11 cellular contexts compared by ENCODE assay signal in genomic region chr20:31596831-31597482, GRCh38. TPM values are rescaled to one million over a fixed set of nuclear protein-coding genes. Genes with fewer than 3 reads are reported as not detected.
DNase-seq lines count a peak whose midpoint lies in the region; TF ChIP-seq lines count a peak whose summit lies in the region.
"Had no signal": no experiment of that assay in that cellular context is flagged by ENCODE, and none has a peak within 500 bp of the region (broad histone marks: within the 10 kb centered on the region; RNA-seq: fewer than 3 reads in every experiment).

No MANE protein-coding gene starts in this region.

- peak overlapping the region; percentile 94 for H3K27ac Mint-ChIP-seq in HFFc6
- H3K27ac Mint-ChIP-seq in endodermal cell: peak overlapping the region; percentile 92
- H3K27ac Mint-ChIP-seq in T-helper 2 cell treated with Interferon-gamma antibody and Interleukin-4, amounts not matched to agents 5 μg/mL and 100 μg/mL, for 36 hours: no peak overlapping the region
- H3K27ac Mint-ChIP-seq in CD14-positive monocyte: no peak overlapping the region
- H3K27ac Mint-ChIP-seq: activated CD4-positive, alpha-beta T cell treated with anti-CD3 and anti-CD28 coated beads, Interleukin-2, amount 10 ng/mL, durations not matched to agents 24 days and 14 days; CD4-positive, alpha-beta T cell had no signal

- H3K4me3 ChIP-seq in AG04450 (ENCODE audit: low read depth, low read length): no peak overlapping the region
- H3K4me3 ChIP-seq in endodermal cell (ENCODE audit: low read length): no peak overlapping the region
- H3K4me3 ChIP-seq in parathyroid adenoma (ENCODE audit: low read depth, low read length): no peak overlapping the region

- H3K27me3 Mint-ChIP-seq in HFFc6 (ENCODE audit: insufficient read depth) (no peaks in the 10 kb centered on the region; the same call in 1 of the 2 replicates), endodermal cell (ENCODE audit: insufficient read depth) (no peaks in the 10 kb centered on the region), CD14-positive monocyte (ENCODE audit: low read depth in 3 of 3) (peaks cover 0 to 4% (median 2%) of the 10 kb centered on the region in 3 donors)
- no peaks in the 10 kb centered on the region for H3K27me3 Mint-ChIP-seq in T-helper 2 cell treated with Interferon-gamma antibody and Interleukin-4, amounts not matched to agents 5 μg/mL and 100 μg/mL, for 36 hours (ENCODE audit: low read depth)

- no peak for DNase-seq in AG04450 (ENCODE audit: low read depth, low spot score)
- DNase-seq in HFFc6: no peak
- DNase-seq in endodermal cell: peak; percentile 68
- DNase-seq in T-helper 2 cell treated with Interferon-gamma antibody and Interleukin-4, amounts not matched to agents 5 μg/mL and 100 μg/mL, for 36 hours (ENCODE audit: low spot score): no peak
- no peak for DNase-seq in CD14-positive monocyte (ENCODE audit: low spot score)
- DNase-seq in hypothalamus (lab: John Stamatoyannopoulos, UW): no peak
- DNase-seq in retina: no peak
- DNase-seq: activated CD4-positive, alpha-beta T cell treated with anti-CD3 and anti-CD28 coated beads, Interleukin-2, amount 10 ng/mL, durations not matched to agents 24 days and 14 days; CD4-positive, alpha-beta T cell; NCI-H187 treated with DMSO at 0.1 percent for 48 hours had no signal

- no peaks in the 10 kb centered on the region for H3K79me2 ChIP-seq in parathyroid adenoma

- H3K27ac ChIP-seq in AG04450 (ENCODE audit: low read depth, low read length) (peak overlapping the region; percentile 47), endodermal cell (ENCODE audit: low read depth, low read length) (no peak overlapping the region), parathyroid adenoma (peak overlapping the region; percentile 61)

- POLR2A ChIA-PET in AG04450 (lab: Yijun Ruan, JAX): interaction anchor here (1.8 to 3.1 kb wide), 2 partner anchors 10 to 24 kb away, joined by 22 to 43 read pairs; partner anchors contain the start of gene ID1

- intact Hi-C loops in CD14-positive monocyte (cut with micrococcal nuclease): no loop called here

- CTCF ChIA-PET in AG04450 (lab: Charles Lee): interaction anchor here (0.6 to 1.6 kb wide), 5 partner anchors 29 to 226 kb away, joined by 3 to 5 read pairs (median 4); no protein-coding TSS in a partner anchor

- WGBS in endodermal cell (ENCODE audit: insufficient coverage in 1 of 2, insufficient read length in 1 of 2), 2 experiments: 47 to 68% methylated on average over 3 to 4 of the region's 4 CpGs

- no peak overlapping the region for H2AFZ ChIP-seq in parathyroid adenoma

- no peaks in the 10 kb centered on the region for H3K36me3 ChIP-seq in endodermal cell (ENCODE audit: control insufficient read depth, insufficient read depth, low read length)
- H3K36me3 ChIP-seq in parathyroid adenoma (ENCODE audit: control insufficient read depth, insufficient read depth, low read length): no peaks in the 10 kb centered on the region

- peaks cover 51% of the 10 kb centered on the region for H3K4me1 Mint-ChIP-seq in HFFc6 (ENCODE audit: low read depth)
- H3K4me1 Mint-ChIP-seq in endodermal cell: peaks cover 24% of the 10 kb centered on the region
- no peaks in the 10 kb centered on the region for H3K4me1 Mint-ChIP-seq in T-helper 2 cell treated with Interferon-gamma antibody and Interleukin-4, amounts not matched to agents 5 μg/mL and 100 μg/mL, for 36 hours (ENCODE audit: low read depth)
- H3K4me1 Mint-ChIP-seq in CD14-positive monocyte: peaks cover 7% of the 10 kb centered on the region
- H3K4me1 Mint-ChIP-seq: activated CD4-positive, alpha-beta T cell treated with anti-CD3 and anti-CD28 coated beads, Interleukin-2, amount 10 ng/mL, durations not matched to agents 24 days and 14 days had no signal

- no peak overlapping the region for H3K9ac ChIP-seq in endodermal cell (ENCODE audit: extremely low read depth, low read length, poor library complexity, severe bottlenecking)
- H3K9ac ChIP-seq in parathyroid adenoma: no peak overlapping the region

- H3K9me3 Mint-ChIP-seq in HFFc6 (no peaks in the 10 kb centered on the region), endodermal cell (no peaks in the 10 kb centered on the region), CD14-positive monocyte (peaks cover 0 to 4% (median 1%) of the 10 kb centered on the region in 7 donors)
- no peaks in the 10 kb centered on the region for H3K9me3 Mint-ChIP-seq in T-helper 2 cell treated with Interferon-gamma antibody and Interleukin-4, amounts not matched to agents 5 μg/mL and 100 μg/mL, for 36 hours
- H3K9me3 Mint-ChIP-seq: activated CD4-positive, alpha-beta T cell treated with anti-CD3 and anti-CD28 coated beads, Interleukin-2, amount 10 ng/mL, durations not matched to agents 24 days and 14 days; CD4-positive, alpha-beta T cell had no signal

- H3K36me3 Mint-ChIP-seq in HFFc6 (ENCODE audit: low read depth) (no peaks in the 10 kb centered on the region), endodermal cell (ENCODE audit: low read depth) (no peaks in the 10 kb centered on the region), CD14-positive monocyte (no peaks in the 10 kb centered on the region)
- no peaks in the 10 kb centered on the region for H3K36me3 Mint-ChIP-seq in T-helper 2 cell treated with Interferon-gamma antibody and Interleukin-4, amounts not matched to agents 5 μg/mL and 100 μg/mL, for 36 hours (ENCODE audit: low read depth)

- H3K9me3 ChIP-seq in AG04450 (ENCODE audit: control insufficient read depth, insufficient read depth, low read length): no peaks in the 10 kb centered on the region
- no peaks in the 10 kb centered on the region for H3K9me3 ChIP-seq in endodermal cell (ENCODE audit: control insufficient read depth, low read length)
- H3K9me3 ChIP-seq in parathyroid adenoma (ENCODE audit: control insufficient read depth, low read length): no peaks in the 10 kb centered on the region

- H3K4me1 ChIP-seq in endodermal cell (ENCODE audit: control insufficient read depth, insufficient read depth, low read length) (no peaks in the 10 kb centered on the region), parathyroid adenoma (no peaks in the 10 kb centered on the region)

- H3K4me3 Mint-ChIP-seq in HFFc6 (no peak overlapping the region), endodermal cell (no peak overlapping the region), CD14-positive monocyte (no peak overlapping the region)
- no peak overlapping the region for H3K4me3 Mint-ChIP-seq in T-helper 2 cell treated with Interferon-gamma antibody and Interleukin-4, amounts not matched to agents 5 μg/mL and 100 μg/mL, for 36 hours
- H3K4me3 Mint-ChIP-seq: activated CD4-positive, alpha-beta T cell treated with anti-CD3 and anti-CD28 coated beads, Interleukin-2, amount 10 ng/mL, durations not matched to agents 24 days and 14 days; CD4-positive, alpha-beta T cell had no signal

- H3K4me2 ChIP-seq in parathyroid adenoma (ENCODE audit: low read length): no peak overlapping the region

- TF ChIP-seq CTCF in AG04450 (IDR thresholded peaks at IDR 0.05; ENCODE audit: low read depth, low read length) (no peak), HFFc6 (IDR thresholded peaks at IDR 0.05) (no peak), endodermal cell (conservative IDR thresholded peaks at IDR 0.05) (peak; percentile 25), parathyroid adenoma (IDR thresholded peaks at IDR 0.05) (no peak), CD14-positive monocyte (IDR thresholded peaks at IDR 0.05) (no peak)

- H3K27me3 ChIP-seq in AG04450 (ENCODE audit: control insufficient read depth, insufficient read depth, low read length) (no peaks in the 10 kb centered on the region), endodermal cell (ENCODE audit: control insufficient read depth, insufficient read depth, low read length, poor library complexity, severe bottlenecking) (no peaks in the 10 kb centered on the region), parathyroid adenoma (ENCODE audit: control insufficient read depth, insufficient read depth, low read length) (no peaks in the 10 kb centered on the region)

RNA-seq across cellular contexts. Expression of gene ID1, which starts 8.1 kb away (rescaled TPM):
- polyA plus RNA-seq in AG04450 (2011; rRNA removed) (7.8 and 11.1 TPM in 2 replicates), CD14-positive monocyte (10 to 100 TPM in 1 of 2 donors, 1 to 10 TPM in 1; 3.9 to 12.5 TPM)
- 7.1 and 9.5 TPM in 2 replicates for polyA minus RNA-seq in AG04450 (2011; rRNA and poly(A)+ RNA removed)
- total RNA-seq in HFFc6 (2021; fragmentation: NEBNext Ultra II Directional; extraction: Animal tissue kit (Norgen Biotek cat#: 25700)): 100 to 1,000 TPM; 397 to 487 (median 452) TPM
- total RNA-seq in endodermal cell: 100 to 1,000 TPM; 380 to 447 TPM
- polyA plus RNA-seq in endodermal cell (2013, experiment 1 of 2): 223 TPM
- polyA plus RNA-seq in endodermal cell (2013, experiment 2 of 2): 194 TPM

RNA-seq across cellular contexts. Expression of gene COX4I2, which starts 40.8 kb away (rescaled TPM):
- not detected in 2 replicates for polyA plus RNA-seq in AG04450 (2011; rRNA removed)
- not detected in 2 replicates for polyA minus RNA-seq in AG04450 (2011; rRNA and poly(A)+ RNA removed)
- total RNA-seq in HFFc6 (2021; fragmentation: NEBNext Ultra II Directional; extraction: Animal tissue kit (Norgen Biotek cat#: 25700)): not detected
- not detected for total RNA-seq in endodermal cell
- not detected for polyA plus RNA-seq in endodermal cell (2013, experiment 1 of 2)
- not detected for polyA plus RNA-seq in endodermal cell (2013, experiment 2 of 2)
- not detected for polyA plus RNA-seq in CD14-positive monocyte
- total RNA-seq: activated CD4-positive, alpha-beta T cell treated with anti-CD3 and anti-CD28 coated beads, Interleukin-2, amount 10 ng/mL, durations not matched to agents 24 days and 14 days; CD4-positive, alpha-beta T cell had no signal

Comparison
In these comparisons a context has a peak if more than half of its experiments do, and no peak if none do; other contexts are left out.
1. H3K27ac Mint-ChIP-seq: peak in HFFc6 (single experiment) and endodermal cell (single experiment); none in T-helper 2 cell treated with Interferon-gamma antibody and Interleukin-4, amounts not matched to agents 5 μg/mL and 100 μg/mL, for 36 hours (single experiment) and CD14-positive monocyte (0 of 7).